Comparison of ENCODE assay signal across 19 cellular contexts in genomic region chr7:80313067-80313626, GRCh38.
"Had no signal": no experiment of that assay in that cellular context is flagged by ENCODE, and none has a peak within 500 bp of the region (broad histone marks: within the 10 kb centered on the region; RNA-seq: fewer than 3 reads in every experiment).

No MANE protein-coding gene starts in this region.

- H3K36me3 Mint-ChIP-seq: naive B cell; stimulated activated memory B cell treated with anti-CD40 and anti-IgM and Interleukin-4, amounts not matched to agents 10 μg/mL and 1 μg/mL and 100 μg/mL, for 72 hours; T-cell had no signal

- H3K4me1 Mint-ChIP-seq: naive B cell; stimulated activated memory B cell treated with anti-CD40 and anti-IgM and Interleukin-4, amounts not matched to agents 10 μg/mL and 1 μg/mL and 100 μg/mL, for 72 hours had no signal

- H3K27ac ChIP-seq: colonic mucosa, lower lobe of right lung, parathyroid adenoma, vagina had no signal

- H3K9ac ChIP-seq: parathyroid adenoma had no signal

- FAIRE-seq: frontal cortex had no signal

- H3K27ac Mint-ChIP-seq: activated T-helper 2 cell treated with anti-CD3 and anti-CD28 coated beads, Interferon-gamma antibody, Interleukin-2, Interleukin-4, amounts not matched to agents 10 μg/mL and 5 μg/mL and 100 μg/mL, durations not matched to agents 14 hours and 24 hours and 36 hours; naive B cell; stimulated activated memory B cell treated with anti-CD40 and anti-IgM and Interleukin-4, amounts not matched to agents 10 μg/mL and 1 μg/mL and 100 μg/mL, for 72 hours had no signal

- H2AFZ ChIP-seq: parathyroid adenoma had no signal

- H3K9me3 ChIP-seq: colonic mucosa, lower lobe of right lung, transverse colon, vagina had no signal

- H3K9me3 Mint-ChIP-seq: activated T-helper 2 cell treated with anti-CD3 and anti-CD28 coated beads, Interferon-gamma antibody, Interleukin-2, Interleukin-4, amounts not matched to agents 10 μg/mL and 5 μg/mL and 100 μg/mL, durations not matched to agents 14 hours and 24 hours and 36 hours; naive B cell had no signal

- H3K27me3 ChIP-seq: colonic mucosa, transverse colon, vagina had no signal

- H3K27me3 Mint-ChIP-seq: naive B cell; stimulated activated memory B cell treated with anti-CD40 and anti-IgM and Interleukin-4, amounts not matched to agents 10 μg/mL and 1 μg/mL and 100 μg/mL, for 72 hours; T-cell had no signal

- DNase-seq: activated CD4-positive, alpha-beta T cell treated with anti-CD3 and anti-CD28 coated beads, Interleukin-2, amount 50 U/mL, for 48 hours; activated naive CD4-positive, alpha-beta T cell treated with anti-CD3 and anti-CD28 coated beads for 36 hours; activated T-cell treated with anti-CD3 and anti-CD28 coated beads, Interleukin-2, amount 50 U/mL, for 1 hour; central memory CD4-positive, alpha-beta T cell; colonic mucosa; effector CD4-positive, alpha-beta T cell; head of caudate nucleus; left colon; lower lobe of right lung; naive B cell; stimulated activated CD4-positive, alpha-beta T cell treated with anti-CD3 and anti-CD28 coated beads, Interleukin-2, amount 100 ng/mL, for 48 hours; T-cell; T1000; transverse colon had no signal

- H3K36me3 ChIP-seq: colonic mucosa, lower lobe of right lung, transverse colon, vagina had no signal

- H3K4me3 Mint-ChIP-seq: activated naive CD4-positive, alpha-beta T cell treated with anti-CD3 and anti-CD28 coated beads for 36 hours; naive B cell; stimulated activated memory B cell treated with anti-CD40 and anti-IgM and Interleukin-4, amounts not matched to agents 10 μg/mL and 1 μg/mL and 100 μg/mL, for 72 hours had no signal

- H3K4me3 ChIP-seq: colonic mucosa, lower lobe of right lung, transverse colon, vagina had no signal

- H3K4me1 ChIP-seq: colonic mucosa, parathyroid adenoma, vagina had no signal
